ENCODE assay signal across 8 cellular contexts in the genomic region with DNA sequence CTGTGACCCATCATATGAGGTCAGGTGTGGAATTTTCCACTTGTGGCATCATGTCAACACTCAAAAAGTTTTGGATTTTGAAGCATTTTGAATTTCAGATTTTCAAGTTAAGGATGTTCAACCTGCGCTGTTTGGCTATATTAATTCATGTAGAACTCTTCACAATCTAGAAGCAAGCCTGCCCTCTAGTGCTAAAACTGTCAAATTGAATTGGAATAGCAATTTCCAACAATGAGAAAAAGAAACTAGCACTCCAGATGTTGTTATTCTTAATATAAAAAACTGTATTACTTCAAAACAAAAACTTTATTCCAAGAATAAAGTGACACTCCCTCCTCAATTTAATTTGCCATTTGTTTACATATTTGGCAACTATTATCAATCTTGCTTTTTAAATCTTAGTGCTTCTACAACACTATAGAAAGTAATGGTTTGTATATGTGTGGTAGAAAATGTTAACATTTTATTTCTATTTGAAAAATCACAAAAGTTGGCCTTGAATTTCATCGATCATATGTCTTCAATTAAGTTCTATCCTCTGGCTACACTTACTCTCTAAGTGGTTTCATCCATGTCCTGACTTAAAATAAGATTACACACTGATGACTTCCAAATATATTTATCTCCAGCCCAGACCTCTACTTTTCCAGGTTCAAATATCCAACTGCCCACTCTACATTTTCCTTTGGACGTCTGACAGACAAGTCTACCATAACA. TPM values are rescaled to one million over a fixed set of nuclear protein-coding genes. Genes with fewer than 3 reads are reported as not detected.
DNase-seq lines count a peak whose midpoint lies in the region; ATAC-seq and TF ChIP-seq lines count a peak whose summit lies in the region.

No MANE protein-coding gene starts in this region.

- no peaks in the 10 kb centered on the region for H3K4me1 ChIP-seq in breast epithelium

- intact Hi-C loops in breast epithelium (cut with DNase I; ENCODE audit: low total_unique reads), result no loop called here

- in situ Hi-C loops in ACHN (cut with HindIII; ENCODE audit: low pct_ligation_motif_present, low pct_unique_long_range_greater_than_20kb, low sequenced_read_pairs), result no loop called here

- no peaks in the 10 kb centered on the region for H3K36me3 ChIP-seq in breast epithelium

- no peaks in the 10 kb centered on the region for H3K9me3 ChIP-seq in breast epithelium

- DNase-seq in ACHN, result peak; percentile 60
- peak; percentile 11 for DNase-seq in GM04503 (ENCODE audit: low read depth)
- DNase-seq in NCI-H345 (lab: John Stamatoyannopoulos, UW), result peak; percentile 41
- DNase-seq in breast epithelium (ENCODE audit: low spot score in 2 of 2), result no peak
- DNase-seq in lung microvascular endothelial cell (ENCODE audit: low read depth in 2 of 2), result peak; percentile 62 to 63
- no peak for DNase-seq in stimulated activated CD4-positive, alpha-beta T cell treated with anti-CD3 and anti-CD28 coated beads, Interleukin-12 subunit alpha, Interleukin-12 subunit beta, amount 100 ng/mL, for 4 hours
- DNase-seq in T-helper 9 cell, result no peak

- peak overlapping the region in 1 of 2 donors; percentile 4 for H3K27ac ChIP-seq in breast epithelium

- peak; percentile 39 for ATAC-seq in HG02610 (IDR thresholded peaks at IDR 0.05; ENCODE audit: unreplicated experiment)

- TF ChIP-seq POLR2A in breast epithelium (IDR thresholded peaks at IDR 0.05), result no peak

- H3K27me3 ChIP-seq in breast epithelium, result no peaks in the 10 kb centered on the region

- TF ChIP-seq CTCF in breast epithelium (IDR thresholded peaks at IDR 0.05), result peak in 2 of 3 donors; percentile 39 to 51

- no peak overlapping the region for H3K4me3 ChIP-seq in breast epithelium

RNA-seq across cellular contexts. Expression of gene DCUN1D5, which starts 36.6 kb away (rescaled TPM):
- total RNA-seq in breast epithelium (10 to 100 TPM; 31.8 to 38.2 (median 36.2) TPM), lung microvascular endothelial cell (31.7 and 39.2 TPM in 2 replicates)

RNA-seq across cellular contexts. Expression of gene DYNC2H1, which starts 53.9 kb away (rescaled TPM):
- total RNA-seq in breast epithelium (10 to 100 TPM; 36.7 to 46.2 (median 40.3) TPM), lung microvascular endothelial cell (2.0 and 2.6 TPM in 2 replicates)

Comparison
In these comparisons a context has a peak if more than half of its experiments do, and no peak if none do; other contexts are left out.
1. DNase-seq: peak in ACHN (single experiment), GM04503 (single experiment), NCI-H345 (single experiment) and lung microvascular endothelial cell (2 of 2); none in breast epithelium (0 of 2), stimulated activated CD4-positive, alpha-beta T cell treated with anti-CD3 and anti-CD28 coated beads, Interleukin-12 subunit alpha, Interleukin-12 subunit beta, amount 100 ng/mL, for 4 hours (single experiment) and T-helper 9 cell (single experiment).
2. RNA of gene DYNC2H1, which starts 53.9 kb away (total RNA-seq): 36.7 to 46.2 TPM in breast epithelium; 2.0 to 2.6 TPM in lung microvascular endothelial cell; every median in the first group is over 10 times any median in the second.